8 cellular contexts compared by ENCODE assay signal in the genomic region with DNA sequence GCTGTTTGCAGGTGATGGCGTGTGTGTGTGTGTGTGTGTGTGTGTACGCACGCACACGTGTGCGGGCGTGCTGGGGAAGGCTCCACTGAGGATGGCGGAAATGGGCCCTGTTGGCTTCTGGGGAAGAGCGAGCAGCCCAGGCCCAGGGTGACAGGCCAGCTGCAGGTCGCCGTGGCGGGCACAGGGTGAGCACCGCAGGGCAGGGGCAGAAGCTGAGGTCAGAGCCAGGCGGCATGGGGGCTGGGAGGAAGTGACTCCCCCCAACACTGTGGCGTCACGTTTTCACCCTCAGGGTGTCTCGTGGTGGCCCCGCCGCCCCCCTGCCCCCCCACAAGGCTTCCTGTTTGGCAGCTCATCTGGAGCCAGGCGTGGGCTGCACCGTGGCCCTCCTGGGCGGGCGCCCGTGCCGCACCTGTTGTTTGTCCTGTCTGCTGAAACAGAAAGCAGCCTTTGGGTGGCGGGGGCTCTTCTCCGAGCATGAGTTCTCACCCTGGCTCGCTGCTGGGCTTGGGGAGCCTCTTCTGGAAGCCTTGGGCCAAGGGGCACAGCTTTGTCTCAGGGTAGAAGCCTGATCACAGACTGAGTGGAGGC.
A peak's percentile ranks its signal among the peaks of the same experiment; 100 is the strongest.
DNase-seq lines count a peak whose midpoint lies in the region; ATAC-seq and TF ChIP-seq lines count a peak whose summit lies in the region.

No MANE protein-coding gene starts in this region.

- H3K36me3 ChIP-seq in GM06990 (ENCODE audit: control insufficient read depth, insufficient read depth, low read length) = peaks cover 70% of the 10 kb centered on the region

- peak overlapping the region; percentile 49 for H3K4me3 ChIP-seq in GM06990 (replicated peaks; ENCODE audit: low read depth, low read length)

- TF ChIP-seq CTCF in GM06990 (IDR thresholded peaks at IDR 0.05; ENCODE audit: insufficient read depth, low read length, poor library complexity, severe bottlenecking) = peak; percentile 12

- no peaks in the 10 kb centered on the region for H3K27me3 ChIP-seq in GM06990 (replicated peaks; ENCODE audit: control insufficient read depth, insufficient read depth, low read length)
- no peaks in the 10 kb centered on the region for H3K27me3 ChIP-seq in layer of hippocampus (ENCODE audit: control insufficient read depth, insufficient read depth, low read length)

- ATAC-seq in GM21619 (IDR thresholded peaks at IDR 0.05; ENCODE audit: unreplicated experiment) = peak; percentile 49

- in situ Hi-C loops in ACHN (cut with HindIII; ENCODE audit: low pct_ligation_motif_present, low pct_unique_long_range_greater_than_20kb, low sequenced_read_pairs) = no loop called here

- DNase-seq in GM06990 (ENCODE audit: extremely low read depth, insufficient read length) = peak; percentile 96
- peak; percentile 84 for DNase-seq in NCI-H1092 treated with DMSO at 0.1 percent for 48 hours (lab: John Stamatoyannopoulos, UW)
- peak; percentile 79 for DNase-seq in activated T-cell treated with anti-CD3 and anti-CD28 coated beads for 48 hours (ENCODE audit: low read depth)
- DNase-seq in stimulated activated CD8-positive, alpha-beta memory T cell treated with anti-CD3 and anti-CD28 coated beads, Interleukin-12 subunit alpha, Interleukin-12 subunit beta, amount 100 ng/mL, for 24 hours (ENCODE audit: extremely low read depth) = peak; percentile 73
- no peak for DNase-seq in ACHN
- DNase-seq in iPS-NIHi11 (ENCODE audit: low spot score) = no peak

- peak overlapping the region; percentile 27 for H3K27ac ChIP-seq in layer of hippocampus (ENCODE audit: low read depth, low read length)

Comparison
In these comparisons a context has a peak if more than half of its experiments do, and no peak if none do; other contexts are left out.
1. DNase-seq: peak in GM06990 (single experiment), NCI-H1092 treated with DMSO at 0.1 percent for 48 hours (single experiment), activated T-cell treated with anti-CD3 and anti-CD28 coated beads for 48 hours (single experiment) and stimulated activated CD8-positive, alpha-beta memory T cell treated with anti-CD3 and anti-CD28 coated beads, Interleukin-12 subunit alpha, Interleukin-12 subunit beta, amount 100 ng/mL, for 24 hours (single experiment); none in ACHN (single experiment) and iPS-NIHi11 (single experiment).